ENCODE assay signal across 2 cellular contexts in the genomic region with DNA sequence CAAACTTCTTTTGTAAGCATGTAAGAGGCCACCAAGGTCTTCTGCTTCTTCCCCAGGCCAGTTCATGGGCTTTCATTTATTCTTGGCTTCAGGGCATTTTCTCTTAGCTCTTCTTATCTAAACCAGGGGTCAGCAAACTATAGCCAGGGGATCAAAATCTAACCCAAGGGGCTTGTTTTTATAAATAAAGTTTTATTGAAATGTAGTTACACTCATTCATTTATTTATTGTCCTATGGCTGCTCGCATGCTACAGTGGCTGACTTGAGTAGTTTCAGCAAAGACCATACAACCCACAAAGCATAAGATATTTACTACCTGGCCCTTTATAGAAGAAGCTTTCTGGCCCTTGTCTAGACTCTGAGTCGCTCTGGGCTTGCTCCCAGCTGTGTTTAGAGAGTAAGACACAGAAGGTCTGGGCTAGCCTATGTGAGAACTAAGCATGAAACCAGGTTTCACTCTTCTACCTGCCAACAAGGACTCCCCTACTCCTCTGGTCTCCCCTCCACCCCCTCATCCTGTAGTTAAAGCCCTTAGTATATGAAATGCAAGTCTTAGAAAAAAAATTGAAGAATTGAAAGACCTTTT.
TF ChIP-seq lines count a peak whose summit lies in the region.

No MANE protein-coding gene starts in this region.

TF ChIP-seq in K562, 482 proteins besides CTCF, POLR2A, EP300 and RAD21:
- TF ChIP-seq PCBP1 (IDR thresholded peaks at IDR 0.05; ENCODE audit: low read depth, low read length, poor library complexity, severe bottlenecking) (no peak), ZBTB40 (IDR thresholded peaks at IDR 0.05) (peak; percentile 82), ZBTB40 (CRISPR knock-in tag; IDR thresholded peaks at IDR 0.05) (peak; percentile 59; the same call in 1 of the 2 replicates)
TF ChIP-seq in K562: peak in this region for 1.

TF ChIP-seq in GM23338, 12 proteins besides CTCF, POLR2A, EP300 and RAD21:
- no peak for TF ChIP-seq REST (IDR thresholded peaks at IDR 0.05; ENCODE audit: unreplicated experiment)
- TF ChIP-seq CREB1 (CRISPR knock-in tag; IDR thresholded peaks at IDR 0.05; ENCODE audit: low read depth) = no peak
- no peak for TF ChIP-seq NANOG (IDR thresholded peaks at IDR 0.05; ENCODE audit: borderline replicate concordance)
- TF ChIP-seq EZH2phosphoT487 (IDR thresholded peaks at IDR 0.05; ENCODE audit: unreplicated experiment) = no peak
- no peak for TF ChIP-seq ZNF331 (CRISPR knock-in tag; IDR thresholded peaks at IDR 0.05; ENCODE audit: low read depth)
- TF ChIP-seq, protein P1, sequence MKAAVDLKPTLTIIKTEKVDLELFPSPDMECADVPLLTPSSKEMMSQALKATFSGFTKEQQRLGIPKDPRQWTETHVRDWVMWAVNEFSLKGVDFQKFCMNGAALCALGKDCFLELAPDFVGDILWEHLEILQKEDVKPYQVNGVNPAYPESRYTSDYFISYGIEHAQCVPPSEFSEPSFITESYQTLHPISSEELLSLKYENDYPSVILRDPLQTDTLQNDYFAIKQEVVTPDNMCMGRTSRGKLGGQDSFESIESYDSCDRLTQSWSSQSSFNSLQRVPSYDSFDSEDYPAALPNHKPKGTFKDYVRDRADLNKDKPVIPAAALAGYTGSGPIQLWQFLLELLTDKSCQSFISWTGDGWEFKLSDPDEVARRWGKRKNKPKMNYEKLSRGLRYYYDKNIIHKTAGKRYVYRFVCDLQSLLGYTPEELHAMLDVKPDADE (IDR thresholded peaks at IDR 0.05) = no peak
- TF ChIP-seq POLR2AphosphoS5 (IDR thresholded peaks at IDR 0.05; ENCODE audit: low read depth) = no peak
- no peak for TF ChIP-seq EZH2 (IDR thresholded peaks at IDR 0.05; ENCODE audit: low read depth, unreplicated experiment)
- no peak for TF ChIP-seq JUNB (IDR thresholded peaks at IDR 0.05; ENCODE audit: unreplicated experiment)
- TF ChIP-seq STAT1 (IDR thresholded peaks at IDR 0.05; ENCODE audit: unreplicated experiment) = no peak
- no peak for TF ChIP-seq ZNF114 (CRISPR knock-in tag; IDR thresholded peaks at IDR 0.05)
- TF ChIP-seq, protein P2, sequence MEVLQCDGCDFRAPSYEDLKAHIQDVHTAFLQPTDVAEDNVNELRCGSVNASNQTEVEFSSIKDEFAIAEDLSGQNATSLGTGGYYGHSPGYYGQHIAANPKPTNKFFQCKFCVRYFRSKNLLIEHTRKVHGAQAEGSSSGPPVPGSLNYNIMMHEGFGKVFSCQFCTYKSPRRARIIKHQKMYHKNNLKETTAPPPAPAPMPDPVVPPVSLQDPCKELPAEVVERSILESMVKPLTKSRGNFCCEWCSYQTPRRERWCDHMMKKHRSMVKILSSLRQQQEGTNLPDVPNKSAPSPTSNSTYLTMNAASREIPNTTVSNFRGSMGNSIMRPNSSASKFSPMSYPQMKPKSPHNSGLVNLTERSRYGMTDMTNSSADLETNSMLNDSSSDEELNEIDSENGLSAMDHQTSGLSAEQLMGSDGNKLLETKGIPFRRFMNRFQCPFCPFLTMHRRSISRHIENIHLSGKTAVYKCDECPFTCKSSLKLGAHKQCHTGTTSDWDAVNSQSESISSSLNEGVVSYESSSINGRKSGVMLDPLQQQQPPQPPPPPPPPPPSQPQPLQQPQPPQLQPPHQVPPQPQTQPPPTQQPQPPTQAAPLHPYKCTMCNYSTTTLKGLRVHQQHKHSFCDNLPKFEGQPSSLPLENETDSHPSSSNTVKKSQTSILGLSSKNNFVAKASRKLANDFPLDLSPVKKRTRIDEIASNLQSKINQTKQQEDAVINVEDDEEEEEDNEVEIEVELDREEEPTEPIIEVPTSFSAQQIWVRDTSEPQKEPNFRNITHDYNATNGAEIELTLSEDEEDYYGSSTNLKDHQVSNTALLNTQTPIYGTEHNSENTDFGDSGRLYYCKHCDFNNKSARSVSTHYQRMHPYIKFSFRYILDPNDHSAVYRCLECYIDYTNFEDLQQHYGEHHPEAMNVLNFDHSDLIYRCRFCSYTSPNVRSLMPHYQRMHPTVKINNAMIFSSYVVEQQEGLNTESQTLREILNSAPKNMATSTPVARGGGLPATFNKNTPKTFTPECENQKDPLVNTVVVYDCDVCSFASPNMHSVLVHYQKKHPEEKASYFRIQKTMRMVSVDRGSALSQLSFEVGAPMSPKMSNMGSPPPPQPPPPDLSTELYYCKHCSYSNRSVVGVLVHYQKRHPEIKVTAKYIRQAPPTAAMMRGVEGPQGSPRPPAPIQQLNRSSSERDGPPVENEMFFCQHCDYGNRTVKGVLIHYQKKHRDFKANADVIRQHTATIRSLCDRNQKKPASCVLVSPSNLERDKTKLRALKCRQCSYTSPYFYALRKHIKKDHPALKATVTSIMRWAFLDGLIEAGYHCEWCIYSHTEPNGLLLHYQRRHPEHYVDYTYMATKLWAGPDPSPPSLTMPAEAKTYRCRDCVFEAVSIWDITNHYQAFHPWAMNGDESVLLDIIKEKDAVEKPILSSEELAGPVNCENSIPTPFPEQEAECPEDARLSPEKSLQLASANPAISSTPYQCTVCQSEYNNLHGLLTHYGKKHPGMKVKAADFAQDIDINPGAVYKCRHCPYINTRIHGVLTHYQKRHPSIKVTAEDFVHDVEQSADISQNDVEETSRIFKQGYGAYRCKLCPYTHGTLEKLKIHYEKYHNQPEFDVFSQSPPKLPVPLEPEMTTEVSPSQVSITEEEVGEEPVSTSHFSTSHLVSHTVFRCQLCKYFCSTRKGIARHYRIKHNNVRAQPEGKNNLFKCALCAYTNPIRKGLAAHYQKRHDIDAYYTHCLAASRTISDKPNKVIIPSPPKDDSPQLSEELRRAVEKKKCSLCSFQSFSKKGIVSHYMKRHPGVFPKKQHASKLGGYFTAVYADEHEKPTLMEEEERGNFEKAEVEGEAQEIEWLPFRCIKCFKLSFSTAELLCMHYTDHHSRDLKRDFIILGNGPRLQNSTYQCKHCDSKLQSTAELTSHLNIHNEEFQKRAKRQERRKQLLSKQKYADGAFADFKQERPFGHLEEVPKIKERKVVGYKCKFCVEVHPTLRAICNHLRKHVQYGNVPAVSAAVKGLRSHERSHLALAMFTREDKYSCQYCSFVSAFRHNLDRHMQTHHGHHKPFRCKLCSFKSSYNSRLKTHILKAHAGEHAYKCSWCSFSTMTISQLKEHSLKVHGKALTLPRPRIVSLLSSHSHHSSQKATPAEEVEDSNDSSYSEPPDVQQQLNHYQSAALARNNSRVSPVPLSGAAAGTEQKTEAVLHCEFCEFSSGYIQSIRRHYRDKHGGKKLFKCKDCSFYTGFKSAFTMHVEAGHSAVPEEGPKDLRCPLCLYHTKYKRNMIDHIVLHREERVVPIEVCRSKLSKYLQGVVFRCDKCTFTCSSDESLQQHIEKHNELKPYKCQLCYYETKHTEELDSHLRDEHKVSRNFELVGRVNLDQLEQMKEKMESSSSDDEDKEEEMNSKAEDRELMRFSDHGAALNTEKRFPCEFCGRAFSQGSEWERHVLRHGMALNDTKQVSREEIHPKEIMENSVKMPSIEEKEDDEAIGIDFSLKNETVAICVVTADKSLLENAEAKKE (CRISPR knock-in tag; IDR thresholded peaks at IDR 0.05) = no peak
